ENCODE assay signal across 1 cellular context in the genomic region with DNA sequence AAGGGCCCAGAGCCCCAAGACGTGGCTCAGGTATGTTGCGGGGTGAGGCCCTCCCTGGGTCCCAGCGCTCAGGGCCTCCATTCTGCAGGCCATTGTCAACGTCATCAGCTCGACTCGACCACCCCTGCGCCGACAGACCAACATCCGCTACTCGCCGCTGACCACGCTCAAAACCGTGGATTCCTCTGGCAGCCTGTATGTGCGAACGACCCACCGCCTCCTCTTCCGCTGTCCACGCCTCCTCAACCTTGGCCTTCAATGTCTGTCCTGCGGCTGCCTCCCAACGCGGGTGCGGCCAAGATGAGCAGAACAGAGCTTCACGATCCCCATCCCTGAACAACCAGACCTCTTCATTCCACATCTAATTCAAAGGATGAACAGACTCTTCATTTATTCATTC.
TF ChIP-seq lines count a peak whose summit lies in the region.

No MANE protein-coding gene starts in this region.

TF ChIP-seq in H1, 55 proteins besides CTCF, POLR2A, EP300 and RAD21:
- no peak for TF ChIP-seq NRF1 (IDR thresholded peaks at IDR 0.05; ENCODE audit: low read depth, low read length)
- TF ChIP-seq SAP30 (IDR thresholded peaks at IDR 0.05; ENCODE audit: insufficient read depth, insufficient replicate concordance, low read length): no peak
- TF ChIP-seq, protein P1, sequence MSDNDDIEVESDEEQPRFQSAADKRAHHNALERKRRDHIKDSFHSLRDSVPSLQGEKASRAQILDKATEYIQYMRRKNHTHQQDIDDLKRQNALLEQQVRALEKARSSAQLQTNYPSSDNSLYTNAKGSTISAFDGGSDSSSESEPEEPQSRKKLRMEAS (IDR thresholded peaks at IDR 0.05): no peak
- TF ChIP-seq POU5F1 (IDR thresholded peaks at IDR 0.05; ENCODE audit: low read depth, low read length): no peak
- no peak for TF ChIP-seq FOSL1 (IDR thresholded peaks at IDR 0.05; ENCODE audit: insufficient read depth, low read depth, low read length)
- no peak for TF ChIP-seq SP4 (IDR thresholded peaks at IDR 0.05; ENCODE audit: low read length)
- no peak for TF ChIP-seq KDM4A (IDR thresholded peaks at IDR 0.05; ENCODE audit: low read depth, low read length, severe bottlenecking)
